13 cellular contexts compared by ENCODE assay signal in genomic region chr6:163339466-163339865, GRCh38.
DNase-seq lines count a peak whose midpoint lies in the region; ATAC-seq and TF ChIP-seq lines count a peak whose summit lies in the region.
"Had no signal": no experiment of that assay in that cellular context is flagged by ENCODE, and none has a peak within 500 bp of the region (broad histone marks: within the 10 kb centered on the region; RNA-seq: fewer than 3 reads in every experiment).

No MANE protein-coding gene starts in this region.

- H3K4me3 ChIP-seq in cardiac muscle cell: no peak overlapping the region
- H3K4me3 ChIP-seq in neuron (ENCODE audit: low read length): peak overlapping the region; percentile 27
- H3K4me3 ChIP-seq: skin epidermis had no signal

- no peaks in the 10 kb centered on the region for H3K27me3 ChIP-seq in cardiac muscle cell
- no peaks in the 10 kb centered on the region for H3K27me3 ChIP-seq in neuron (ENCODE audit: insufficient read depth, low read length)

- peak overlapping the region; percentile 99 for H3K27ac ChIP-seq in cardiac muscle cell

- peaks cover 58% of the 10 kb centered on the region for H3K4me1 ChIP-seq in cardiac muscle cell (ENCODE audit: low read depth)
- peaks cover 60% of the 10 kb centered on the region for H3K4me1 ChIP-seq in neuron (ENCODE audit: insufficient read depth, low read length)

- TF ChIP-seq CTCF in cardiac muscle cell (IDR thresholded peaks at IDR 0.05; ENCODE audit: low read depth, low read length) (no peak), endothelial cell (IDR thresholded peaks at IDR 0.05; ENCODE audit: unreplicated experiment) (no peak), type B pancreatic cell (conservative IDR thresholded peaks at IDR 0.05) (no peak)

- H3K9me3 Mint-ChIP-seq in endothelial cell (ENCODE audit: unreplicated experiment) (no peaks in the 10 kb centered on the region), type B pancreatic cell (no peaks in the 10 kb centered on the region)
- H3K9me3 Mint-ChIP-seq: activated naive CD8-positive, alpha-beta T cell treated with anti-CD3 and anti-CD28 coated beads, Interleukin-2, amount 10 ng/mL, durations not matched to agents 7 days and 5 days had no signal

- H3K9me3 ChIP-seq in cardiac muscle cell (ENCODE audit: low read depth) (no peaks in the 10 kb centered on the region), neuron (ENCODE audit: low read length) (no peaks in the 10 kb centered on the region)

- H3K36me3 Mint-ChIP-seq in endothelial cell (ENCODE audit: low read depth, unreplicated experiment): no peaks in the 10 kb centered on the region
- H3K36me3 Mint-ChIP-seq in type B pancreatic cell: no peaks in the 10 kb centered on the region
- H3K36me3 Mint-ChIP-seq: activated naive CD8-positive, alpha-beta T cell treated with anti-CD3 and anti-CD28 coated beads, Interleukin-2, amount 10 ng/mL, durations not matched to agents 7 days and 5 days had no signal

- H3K4me1 Mint-ChIP-seq in endothelial cell (ENCODE audit: unreplicated experiment) (peaks cover 51% of the 10 kb centered on the region), type B pancreatic cell (ENCODE audit: unreplicated experiment) (peaks cover 14% of the 10 kb centered on the region)
- H3K4me1 Mint-ChIP-seq: activated naive CD8-positive, alpha-beta T cell treated with anti-CD3 and anti-CD28 coated beads, Interleukin-2, amount 10 ng/mL, durations not matched to agents 7 days and 5 days had no signal

- DNase-seq in cardiac muscle cell (ENCODE audit: low read depth in 1 of 2, low spot score in 1 of 2) (no peak), Right ventricle myocardium inferior (ENCODE audit: missing footprints) (no peak), endothelial cell (ENCODE audit: low spot score) (no peak), type B pancreatic cell (ENCODE audit: extremely low spot score, unreplicated experiment) (no peak)
- no peak for DNase-seq in activated T-cell treated with anti-CD3 and anti-CD28 coated beads, Interleukin-2, amount 50 U/mL, for 48 hours
- no peak for DNase-seq in activated effector memory CD4-positive, alpha-beta T cell treated with anti-CD3 and anti-CD28 coated beads, Interleukin-2, amount 50 U/mL, for 16 hours
- DNase-seq: activated naive CD8-positive, alpha-beta T cell treated with anti-CD3 and anti-CD28 coated beads, Interleukin-2, amount 10 ng/mL, durations not matched to agents 7 days and 5 days; effector CD8-positive, alpha-beta T cell; PC-3; stimulated activated CD8-positive, alpha-beta memory T cell treated with anti-CD3 and anti-CD28 coated beads, Interleukin-4, amount 100 ng/mL, for 48 hours had no signal

- peaks cover 10% of the 10 kb centered on the region for H3K27me3 Mint-ChIP-seq in endothelial cell (ENCODE audit: unreplicated experiment)
- no peaks in the 10 kb centered on the region for H3K27me3 Mint-ChIP-seq in type B pancreatic cell
- H3K27me3 Mint-ChIP-seq: activated naive CD8-positive, alpha-beta T cell treated with anti-CD3 and anti-CD28 coated beads, Interleukin-2, amount 10 ng/mL, durations not matched to agents 7 days and 5 days had no signal

- ATAC-seq in Right ventricle myocardium inferior (no peak), HG02763 (IDR thresholded peaks at IDR 0.05; ENCODE audit: unreplicated experiment) (no peak)
- ATAC-seq: PC-3 had no signal

- H3K4me3 Mint-ChIP-seq in endothelial cell (ENCODE audit: unreplicated experiment): no peak overlapping the region
- H3K4me3 Mint-ChIP-seq in type B pancreatic cell: no peak overlapping the region
- H3K4me3 Mint-ChIP-seq: activated naive CD8-positive, alpha-beta T cell treated with anti-CD3 and anti-CD28 coated beads, Interleukin-2, amount 10 ng/mL, durations not matched to agents 7 days and 5 days had no signal

- peak overlapping the region; percentile 1 for H2AFZ ChIP-seq in neuron (ENCODE audit: low read depth, low read length)

- H3K27ac Mint-ChIP-seq in endothelial cell (ENCODE audit: unreplicated experiment) (peak overlapping the region; percentile 79), type B pancreatic cell (peak overlapping the region; percentile 25)
- H3K27ac Mint-ChIP-seq: activated naive CD8-positive, alpha-beta T cell treated with anti-CD3 and anti-CD28 coated beads, Interleukin-2, amount 10 ng/mL, durations not matched to agents 7 days and 5 days had no signal

- H3K36me3 ChIP-seq in cardiac muscle cell (no peaks in the 10 kb centered on the region), neuron (ENCODE audit: insufficient read depth, low read length) (no peaks in the 10 kb centered on the region)

- intact Hi-C loops in Right ventricle myocardium inferior (cut with DNase I): loop anchor here (2.0 to 5.0 kb wide), 4 partner anchors 43 to 768 kb away; no protein-coding TSS in a partner anchor
